Comparison of ENCODE assay signal across 15 cellular contexts in genomic region chr5:111602817-111603445, GRCh38.
"Had no signal": no experiment of that assay in that cellular context is flagged by ENCODE, and none has a peak within 500 bp of the region (broad histone marks: within the 10 kb centered on the region; RNA-seq: fewer than 3 reads in every experiment).

No MANE protein-coding gene starts in this region.

- H3K9ac ChIP-seq: parathyroid adenoma had no signal

- H3K4me1 Mint-ChIP-seq: stimulated activated memory B cell treated with anti-CD40 and anti-IgM and Interleukin-4, amounts not matched to agents 10 μg/mL and 1 μg/mL and 100 μg/mL, for 72 hours had no signal

- H3K27me3 ChIP-seq: esophagus muscularis mucosa, tibial artery, upper lobe of left lung, uterus had no signal

- H3K4me3 ChIP-seq: esophagus muscularis mucosa, prostate gland, tibial artery, upper lobe of left lung, uterus had no signal

- H3K4me3 Mint-ChIP-seq: effector memory CD8-positive, alpha-beta T cell; natural killer cell treated with Interleukin-12 subunit alpha and Interleukin-12 subunit beta and Interleukin-15 and Interleukin-18, amount 100 ng/mL, for 72 hours; stimulated activated memory B cell treated with anti-CD40 and anti-IgM and Interleukin-4, amounts not matched to agents 10 μg/mL and 1 μg/mL and 100 μg/mL, for 72 hours; stimulated activated naive CD8-positive, alpha-beta T cell treated with anti-CD3 and anti-CD28 coated beads, Interleukin-15, Interleukin-2, amounts not matched to agents 100 ng/mL and 50 ng/mL, for 24 hours had no signal

- H3K36me3 Mint-ChIP-seq: natural killer cell treated with Interleukin-12 subunit alpha and Interleukin-12 subunit beta and Interleukin-15 and Interleukin-18, amount 100 ng/mL, for 72 hours; stimulated activated memory B cell treated with anti-CD40 and anti-IgM and Interleukin-4, amounts not matched to agents 10 μg/mL and 1 μg/mL and 100 μg/mL, for 72 hours had no signal

- DNase-seq: effector memory CD8-positive, alpha-beta T cell; midbrain; occipital lobe; stimulated activated CD4-positive, alpha-beta T cell treated with anti-CD3 and anti-CD28 coated beads, Interleukin-4, amount 100 ng/mL, for 1 hour; stimulated activated CD8-positive, alpha-beta memory T cell treated with anti-CD3 and anti-CD28 coated beads, Interleukin-4, amount 100 ng/mL, for 48 hours; tibial artery; upper lobe of left lung; uterus had no signal

- ATAC-seq: effector memory CD8-positive, alpha-beta T cell; natural killer cell treated with Interleukin-12 subunit alpha and Interleukin-12 subunit beta and Interleukin-15 and Interleukin-18, amount 100 ng/mL, for 72 hours; stimulated activated memory B cell treated with anti-CD40 and anti-IgM and Interleukin-4, amounts not matched to agents 10 μg/mL and 1 μg/mL and 100 μg/mL, for 72 hours had no signal

- H3K27ac Mint-ChIP-seq: effector memory CD8-positive, alpha-beta T cell; stimulated activated memory B cell treated with anti-CD40 and anti-IgM and Interleukin-4, amounts not matched to agents 10 μg/mL and 1 μg/mL and 100 μg/mL, for 72 hours; stimulated activated naive CD8-positive, alpha-beta T cell treated with anti-CD3 and anti-CD28 coated beads, Interleukin-15, Interleukin-2, amounts not matched to agents 100 ng/mL and 50 ng/mL, for 24 hours had no signal

- H3K9me3 ChIP-seq: esophagus muscularis mucosa, prostate gland, tibial artery, upper lobe of left lung, uterus had no signal

- H3K79me2 ChIP-seq: parathyroid adenoma had no signal

- H3K4me1 ChIP-seq: esophagus muscularis mucosa, prostate gland, tibial artery, uterus had no signal

- H3K27ac ChIP-seq: epithelial cell of prostate, esophagus muscularis mucosa, parathyroid adenoma, prostate gland, tibial artery, upper lobe of left lung, uterus had no signal

- H3K36me3 ChIP-seq: esophagus muscularis mucosa, prostate gland, tibial artery, upper lobe of left lung, uterus had no signal

- H2AFZ ChIP-seq: parathyroid adenoma had no signal

- H3K9me3 Mint-ChIP-seq: effector memory CD8-positive, alpha-beta T cell; natural killer cell treated with Interleukin-12 subunit alpha and Interleukin-12 subunit beta and Interleukin-15 and Interleukin-18, amount 100 ng/mL, for 72 hours; stimulated activated naive CD8-positive, alpha-beta T cell treated with anti-CD3 and anti-CD28 coated beads, Interleukin-15, Interleukin-2, amounts not matched to agents 100 ng/mL and 50 ng/mL, for 24 hours had no signal
